In genomic region chr11:102317768-102318103, GRCh38 we compare ENCODE assay signal across 8 cellular contexts. TPM values are rescaled to one million over a fixed set of nuclear protein-coding genes. Genes with fewer than 3 reads are reported as not detected.
DNase-seq lines count a peak whose midpoint lies in the region; ATAC-seq and TF ChIP-seq lines count a peak whose summit lies in the region.

No MANE protein-coding gene starts in this region.

- peak overlapping the region; percentile 49 for H3K4me3 ChIP-seq in skeletal muscle cell (ENCODE audit: low read depth, low read length)

- peak; percentile 3 for ATAC-seq in GM19455 (IDR thresholded peaks at IDR 0.05; ENCODE audit: unreplicated experiment)
- ATAC-seq in Right ventricle myocardium superior (ENCODE audit: poor library complexity), result peak; percentile 58
- ATAC-seq in left lobe of liver, result no peak

- intact Hi-C loops in Right ventricle myocardium superior (cut with DNase I), result no loop called here

- no peak for TF ChIP-seq CTCF in VCaP (conservative IDR thresholded peaks at IDR 0.05)

- H3K27ac ChIP-seq in VCaP, result peak overlapping the region; percentile 82

- DNase-seq in Right ventricle myocardium superior (no peak), skeletal muscle cell (ENCODE audit: low read depth) (no peak), NCI-H226 (no peak), left lobe of liver (ENCODE audit: low spot score) (no peak), NK-92 (lab: John Stamatoyannopoulos, UW; ENCODE audit: unreplicated experiment) (no peak), occipital lobe (lab: John Stamatoyannopoulos, UW) (no peak)

RNA-seq across cellular contexts. Expression of gene BIRC3, which starts 0.5 kb away (rescaled TPM):
- 10.5 TPM for total RNA-seq in Right ventricle myocardium superior
- 2.1 TPM for total RNA-seq in left lobe of liver
- total RNA-seq in occipital lobe, result 1.7 TPM

RNA-seq across cellular contexts. Expression of gene BIRC2, which starts 29.3 kb away (rescaled TPM):
- total RNA-seq in Right ventricle myocardium superior (30.4 TPM), left lobe of liver (20.8 TPM), occipital lobe (160 TPM)
